9 cellular contexts compared by ENCODE assay signal in genomic region chr1:226649780-226650179, GRCh38.
DNase-seq lines count a peak whose midpoint lies in the region; ATAC-seq, FAIRE-seq and TF ChIP-seq lines count a peak whose summit lies in the region.
"Had no signal": no experiment of that assay in that cellular context is flagged by ENCODE, and none has a peak within 500 bp of the region (broad histone marks: within the 10 kb centered on the region; RNA-seq: fewer than 3 reads in every experiment).

No MANE protein-coding gene starts in this region.

- H3K27ac ChIP-seq in adrenal gland = no peak overlapping the region

- no peaks in the 10 kb centered on the region for H3K27me3 ChIP-seq in adrenal gland

- TF ChIP-seq CTCF in adrenal gland (IDR thresholded peaks at IDR 0.05) (peak in 5 of 6 experiments; percentile 14 to 50 (median 35)), neural crest cell (conservative IDR thresholded peaks at IDR 0.05) (peak; percentile 33)

- no peak for FAIRE-seq in H54 (lab: Jason Lieb, UNC)

- 46 to 74% (median 69%) methylated on average over 3 to 7 of the region's 7 CpGs for WGBS in adrenal gland, 4 donors

- intact Hi-C loops in adrenal gland (cut with DNase I) = loop anchor here (10.0 kb wide), 2 partner anchors 45 to 85 kb away; partner anchors contain the start of gene ITPKB (in 1 of the 2)

- H3K36me3 Mint-ChIP-seq in IgD-negative memory B cell = peaks cover 3% of the 10 kb centered on the region
- H3K36me3 Mint-ChIP-seq in neural crest cell (ENCODE audit: low read depth) = no peaks in the 10 kb centered on the region

- peak overlapping the region in 2 of 3 donors; percentile 1 to 83 for H3K27ac Mint-ChIP-seq in IgD-negative memory B cell
- H3K27ac Mint-ChIP-seq in neural crest cell (ENCODE audit: unreplicated experiment) = no peak overlapping the region

- no peaks in the 10 kb centered on the region for H3K9me3 ChIP-seq in adrenal gland (replicated peaks in 1 of 3)

- peaks cover 30 to 47% (median 36%) of the 10 kb centered on the region in 3 donors for H3K4me1 Mint-ChIP-seq in IgD-negative memory B cell
- peaks cover 42% of the 10 kb centered on the region for H3K4me1 Mint-ChIP-seq in neural crest cell

- DNase-seq in NCI-H82 (lab: John Stamatoyannopoulos, UW) = peak; percentile 71
- DNase-seq in NCI-H82 treated with DMSO at 0.1 percent for 48 hours (lab: John Stamatoyannopoulos, UW; ENCODE audit: unreplicated experiment) = no peak
- peak in 5 of 7 donors; percentile 42 to 68 (median 51) for DNase-seq in adrenal gland
- no peak for DNase-seq in neural crest cell (ENCODE audit: low read depth, low spot score)
- no peak for DNase-seq in H54 (ENCODE audit: insufficient read length, low spot score)
- DNase-seq in AG20443 (ENCODE audit: low spot score) = no peak

- H3K27me3 Mint-ChIP-seq in IgD-negative memory B cell = no peaks in the 10 kb centered on the region
- no peaks in the 10 kb centered on the region for H3K27me3 Mint-ChIP-seq in neural crest cell (ENCODE audit: low read depth)

- H3K9me3 Mint-ChIP-seq in IgD-negative memory B cell (no peaks in the 10 kb centered on the region), neural crest cell (no peaks in the 10 kb centered on the region)

- H3K4me3 Mint-ChIP-seq in IgD-negative memory B cell = no peak overlapping the region
- no peak overlapping the region for H3K4me3 Mint-ChIP-seq in neural crest cell

- no peak overlapping the region for H3K4me3 ChIP-seq in adrenal gland
- H3K4me3 ChIP-seq: skin epidermis had no signal

- ATAC-seq in HG03571 (IDR thresholded peaks at IDR 0.05; ENCODE audit: unreplicated experiment) = no peak

- TF ChIP-seq POLR2A in adrenal gland (IDR thresholded peaks at IDR 0.05) (no peak), H54 (IDR thresholded peaks at IDR 0.05; ENCODE audit: low read depth, low read length) (no peak)

- peaks cover 0 to 5% of the 10 kb centered on the region in 2 donors for H3K4me1 ChIP-seq in adrenal gland (replicated peaks in 1 of 2)

- H3K36me3 ChIP-seq in adrenal gland (replicated peaks in 1 of 2) = peaks cover 0 to 18% of the 10 kb centered on the region in 2 donors

Comparison
In these comparisons a context has a peak if more than half of its experiments do, and no peak if none do; other contexts are left out.
1. DNase-seq: peak in NCI-H82 (single experiment) and adrenal gland (5 of 7); none in NCI-H82 treated with DMSO at 0.1 percent for 48 hours (single experiment), neural crest cell (single experiment), H54 (single experiment) and AG20443 (single experiment).